8 cellular contexts compared by ENCODE assay signal in genomic region chr12:111699962-111700361, GRCh38.
"Had no signal": no experiment of that assay in that cellular context is flagged by ENCODE, and none has a peak within 500 bp of the region (broad histone marks: within the 10 kb centered on the region; RNA-seq: fewer than 3 reads in every experiment).

No MANE protein-coding gene starts in this region.

- H3K4me3 ChIP-seq: GM12878 had no signal

- DNase-seq: GDM1, GF-D8 had no signal

- FAIRE-seq: G401.6, GM12878, GM12891, GM12892, GM18507, GM19239 had no signal

- ATAC-seq: GM12878 had no signal
